ENCODE assay signal across 25 cellular contexts in the genomic region with DNA sequence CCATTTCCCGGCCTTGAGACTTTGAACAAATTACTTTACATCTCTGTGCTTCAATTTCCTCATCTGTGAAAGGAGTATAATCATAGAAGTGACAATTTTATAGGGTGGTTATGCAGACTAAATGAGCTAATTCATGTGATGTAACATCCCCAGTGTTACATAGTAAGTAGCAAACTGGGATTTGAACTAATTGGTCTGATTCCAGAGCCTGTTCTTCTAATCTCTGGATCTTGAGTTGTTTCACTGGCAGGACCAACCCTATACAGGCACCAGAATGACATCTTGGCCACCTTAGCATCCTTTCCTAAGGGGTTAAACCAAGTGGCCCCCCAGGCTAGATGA.
DNase-seq lines count a peak whose midpoint lies in the region; ATAC-seq, FAIRE-seq and TF ChIP-seq lines count a peak whose summit lies in the region.
"Had no signal": no experiment of that assay in that cellular context is flagged by ENCODE, and none has a peak within 500 bp of the region (broad histone marks: within the 10 kb centered on the region; RNA-seq: fewer than 3 reads in every experiment).

No MANE protein-coding gene starts in this region.

- in situ Hi-C loops in GM12878 (cut with MboI), result no loop called here
- in situ Hi-C loops in HepG2 (cut with HindIII; ENCODE audit: extremely low pct_ligation_motif_present, low pct_unique_long_range_greater_than_20kb), result no loop called here

- TF ChIP-seq CTCF in activated CD8-positive, alpha-beta T cell treated with anti-CD3 and anti-CD28 coated beads for 36 hours (IDR thresholded peaks at IDR 0.05), result no peak
- TF ChIP-seq CTCF in HEK293 (tag by site-specific recombination; IDR thresholded peaks at IDR 0.05) (no peak), GM12878 (IDR thresholded peaks at IDR 0.05 in 2 of 3, conservative IDR thresholded peaks at IDR 0.05 in 1 of 3; ENCODE audit: control insufficient read depth in 2 of 3, extremely low read depth in 1 of 3, insufficient read depth in 1 of 3, low read depth in 3 of 3, low read length in 3 of 3) (no peak), HepG2 (CRISPR knock-in tag; IDR thresholded peaks at IDR 0.05) (no peak)

- intact Hi-C loops in activated CD8-positive, alpha-beta T cell treated with anti-CD3 and anti-CD28 coated beads for 36 hours (cut with micrococcal nuclease), result no loop called here
- intact Hi-C loops in GM12878 (cut with micrococcal nuclease; ENCODE audit: unreplicated experiment), result no loop called here
- intact Hi-C loops in HepG2 (cut with micrococcal nuclease; ENCODE audit: unreplicated experiment), result no loop called here

- no peak for DNase-seq in activated CD8-positive, alpha-beta T cell treated with anti-CD3 and anti-CD28 coated beads for 36 hours
- DNase-seq in activated CD8-positive, alpha-beta T cell treated with anti-CD3 and anti-CD28 coated beads, Interleukin-2, amount 10 ng/mL, durations not matched to agents 7 days and 5 days, result no peak
- no peak for DNase-seq in CD4-positive, CD25-positive, alpha-beta regulatory T cell
- no peak for DNase-seq in GM12878 (ENCODE audit: low read depth, low spot score)
- DNase-seq in HepG2 (ENCODE audit: low spot score), result no peak
- DNase-seq in activated CD8-positive, alpha-beta memory T cell treated with anti-CD3 and anti-CD28 coated beads, Interleukin-2, amount 50 U/mL, for 48 hours, result no peak
- DNase-seq: CD4-positive, alpha-beta T cell; GOT3; KG1; MG63; NCI-H1105 treated with DMSO at 0.1 percent for 48 hours; NCI-H146; NCI-H1930; NCI-H2107; NCI-H524; NCI-H774; SIG-M5 had no signal

- H3K4me3 Mint-ChIP-seq in activated CD8-positive, alpha-beta T cell treated with anti-CD3 and anti-CD28 coated beads for 36 hours, result no peak overlapping the region
- no peak overlapping the region for H3K4me3 Mint-ChIP-seq in activated CD8-positive, alpha-beta T cell treated with anti-CD3 and anti-CD28 coated beads, Interleukin-2, amount 10 ng/mL, durations not matched to agents 7 days and 5 days
- no peak overlapping the region for H3K4me3 Mint-ChIP-seq in CD4-positive, CD25-positive, alpha-beta regulatory T cell
- H3K4me3 Mint-ChIP-seq: CD4-positive, alpha-beta T cell had no signal

- POLR2A ChIA-PET in activated CD8-positive, alpha-beta T cell treated with anti-CD3 and anti-CD28 coated beads for 36 hours (lab: Charles Lee), result no interaction called here
- POLR2A ChIA-PET in activated CD8-positive, alpha-beta T cell treated with anti-CD3 and anti-CD28 coated beads, Interleukin-2, amount 10 ng/mL, durations not matched to agents 7 days and 5 days (lab: Charles Lee), result interaction anchor here (0.6 to 1.2 kb wide), 4 partner anchors 17 to 314 kb away, joined by 3 read pairs; a partner anchor contains a TSS
- POLR2A ChIA-PET in HEK293 (lab: Yijun Ruan, JAX) (no interaction called here), GM12878 (lab: Charles Lee) (interaction anchor here (0.6 kb wide), 1 partner anchor 138 kb away, joined by 8 read pairs; no protein-coding TSS in a partner anchor), HepG2 (lab: Yijun Ruan, JAX) (no interaction called here)

- no peaks in the 10 kb centered on the region for H3K9me3 ChIP-seq in CD4-positive, CD25-positive, alpha-beta regulatory T cell (ENCODE audit: control insufficient read depth in 2 of 2, low read length in 2 of 2)
- H3K9me3 ChIP-seq in HEK293 (ENCODE audit: control insufficient read depth, insufficient read depth, low read depth, low read length) (no peaks in the 10 kb centered on the region), GM12878 (replicated peaks; ENCODE audit: control insufficient read depth, insufficient read depth, low read length) (no peaks in the 10 kb centered on the region; the same call in 2 of the 3 replicates), HepG2 (ENCODE audit: low read length) (no peaks in the 10 kb centered on the region)
- H3K9me3 ChIP-seq: BLaER1, HAP-1, MG63 had no signal

- RAD21 ChIA-PET in GM12878 (lab: Charles Lee; ENCODE audit: unreplicated experiment), result no interaction called here

- BruUV-seq in GM12878 (replicated peaks; lab: Mats Ljungman, UMichigan) (no TSS peak), HepG2 (replicated peaks; lab: Mats Ljungman, UMichigan) (no TSS peak)

- peaks cover 24% of the 10 kb centered on the region for H3K36me3 Mint-ChIP-seq in activated CD8-positive, alpha-beta T cell treated with anti-CD3 and anti-CD28 coated beads for 36 hours (ENCODE audit: low read depth)
- peaks cover 20% of the 10 kb centered on the region for H3K36me3 Mint-ChIP-seq in activated CD8-positive, alpha-beta T cell treated with anti-CD3 and anti-CD28 coated beads, Interleukin-2, amount 10 ng/mL, durations not matched to agents 7 days and 5 days (ENCODE audit: low read depth)
- peaks cover 23% of the 10 kb centered on the region for H3K36me3 Mint-ChIP-seq in CD4-positive, CD25-positive, alpha-beta regulatory T cell

- no peaks in the 10 kb centered on the region for H3K9me3 Mint-ChIP-seq in activated CD8-positive, alpha-beta T cell treated with anti-CD3 and anti-CD28 coated beads for 36 hours
- H3K9me3 Mint-ChIP-seq in activated CD8-positive, alpha-beta T cell treated with anti-CD3 and anti-CD28 coated beads, Interleukin-2, amount 10 ng/mL, durations not matched to agents 7 days and 5 days (ENCODE audit: insufficient read depth), result no peaks in the 10 kb centered on the region
- no peaks in the 10 kb centered on the region for H3K9me3 Mint-ChIP-seq in CD4-positive, CD25-positive, alpha-beta regulatory T cell
- H3K9me3 Mint-ChIP-seq: CD4-positive, alpha-beta T cell had no signal

- H3K36me3 ChIP-seq in CD4-positive, CD25-positive, alpha-beta regulatory T cell (ENCODE audit: control insufficient read depth, insufficient read depth, low read length), result peaks cover 37% of the 10 kb centered on the region
- H3K36me3 ChIP-seq in HEK293 (ENCODE audit: control insufficient read depth in 2 of 2, insufficient read depth in 1 of 2, low read length in 2 of 2), result peaks cover 13 to 35% of the 10 kb centered on the region in 2 experiments; a peak in 2 of 3 replicates
- H3K36me3 ChIP-seq in GM12878 (ENCODE audit: control insufficient read depth in 2 of 2, insufficient read depth in 2 of 2, low read length in 1 of 2), result peaks cover 2 to 8% of the 10 kb centered on the region in 2 experiments; a peak in 2 of 4 replicates
- H3K36me3 ChIP-seq in HepG2 (replicated peaks in 1 of 2; ENCODE audit: control insufficient read depth in 1 of 2, insufficient read depth in 2 of 2, low read length in 2 of 2), result peaks cover 2 to 20% of the 10 kb centered on the region in 2 experiments; a peak in 3 of 5 replicates

- FAIRE-seq in GM12878 (lab: Jason Lieb, UNC) (no peak), HepG2 (lab: Jason Lieb, UNC) (no peak)
- FAIRE-seq: A204.1, D721Med, RCC 7860 had no signal

- ATAC-seq in activated CD8-positive, alpha-beta T cell treated with anti-CD3 and anti-CD28 coated beads for 36 hours, result peak; percentile 24
- no peak for ATAC-seq in activated CD8-positive, alpha-beta T cell treated with anti-CD3 and anti-CD28 coated beads, Interleukin-2, amount 10 ng/mL, durations not matched to agents 7 days and 5 days
- ATAC-seq in CD4-positive, CD25-positive, alpha-beta regulatory T cell (ENCODE audit: low read depth in 2 of 2), result no peak
- ATAC-seq in GM12878, result no peak; the same call in 2 of the 3 replicates
- no peak for ATAC-seq in HepG2
- no peak for ATAC-seq in HG03175 (IDR thresholded peaks at IDR 0.05; ENCODE audit: unreplicated experiment)

- H3K9ac ChIP-seq in GM12878 (ENCODE audit: control insufficient read depth, insufficient read depth, low read length) (no peak overlapping the region), HepG2 (ENCODE audit: insufficient read depth, low read depth, low read length) (no peak overlapping the region)
- H3K9ac ChIP-seq: BLaER1 had no signal

- WGBS in GM12878 (ENCODE audit: insufficient coverage, insufficient replicate concordance, low lambda C conversion rate, missing lambda C conversion rate), result 48% methylated on average over 1 of the region's 1 CpG
- 94% methylated on average over 1 of the region's 1 CpG for WGBS in HepG2 (ENCODE audit: low lambda C conversion rate)

- H3K4me1 ChIP-seq in CD4-positive, CD25-positive, alpha-beta regulatory T cell (ENCODE audit: control insufficient read depth, insufficient read depth, low read length, poor library complexity, severe bottlenecking), result peaks cover 10% of the 10 kb centered on the region
- H3K4me1 ChIP-seq in HEK293 (ENCODE audit: control insufficient read depth, insufficient read depth, low read length) (no peaks in the 10 kb centered on the region), GM12878 (ENCODE audit: control insufficient read depth, insufficient read depth, low read length) (peaks cover 13% of the 10 kb centered on the region), HepG2 (ENCODE audit: insufficient read depth, low read length) (peaks cover 12% of the 10 kb centered on the region)
- H3K4me1 ChIP-seq: BLaER1, HAP-1 had no signal

- SMC1A ChIA-PET in GM12878 (lab: Charles Lee; ENCODE audit: uncharacterized antibody, unreplicated experiment), result interaction anchor here (1.2 kb wide), 2 partner anchors 10 to 21 kb away, joined by 3 to 5 read pairs; no protein-coding TSS in a partner anchor

- CTCF ChIA-PET in activated CD8-positive, alpha-beta T cell treated with anti-CD3 and anti-CD28 coated beads for 36 hours (lab: Charles Lee), result interaction anchor here (1.1 kb wide), 1 partner anchor 21 kb away, joined by 4 read pairs; no protein-coding TSS in a partner anchor
- CTCF ChIA-PET in activated CD8-positive, alpha-beta T cell treated with anti-CD3 and anti-CD28 coated beads, Interleukin-2, amount 10 ng/mL, durations not matched to agents 7 days and 5 days (lab: Charles Lee), result interaction anchor here (0.8 to 1.0 kb wide), 2 partner anchors 14 to 21 kb away, joined by 3 to 6 read pairs; no protein-coding TSS in a partner anchor
- CTCF ChIA-PET in HEK293 (lab: Yijun Ruan, JAX), result no interaction called here
- CTCF ChIA-PET in GM12878 (lab: Yijun Ruan, JAX), result interaction anchor here (1.0 kb wide), 1 partner anchor 20 kb away, joined by 3 read pairs; no protein-coding TSS in a partner anchor
- CTCF ChIA-PET in HepG2 (lab: Yijun Ruan, JAX; ENCODE audit: low intra/inter-chr PET ratio, low total read pairs), result no interaction called here

- no peak overlapping the region for H3K27ac Mint-ChIP-seq in activated CD8-positive, alpha-beta T cell treated with anti-CD3 and anti-CD28 coated beads for 36 hours
- H3K27ac Mint-ChIP-seq in activated CD8-positive, alpha-beta T cell treated with anti-CD3 and anti-CD28 coated beads, Interleukin-2, amount 10 ng/mL, durations not matched to agents 7 days and 5 days, result no peak overlapping the region
- H3K27ac Mint-ChIP-seq in CD4-positive, CD25-positive, alpha-beta regulatory T cell, result peak overlapping the region in 2 of 3 donors; percentile 1 to 70
- H3K27ac Mint-ChIP-seq: CD4-positive, alpha-beta T cell had no signal

- H2AFZ ChIP-seq in GM12878 (ENCODE audit: control insufficient read depth, low read depth, low read length) (no peak overlapping the region), HepG2 (ENCODE audit: low read length) (no peak overlapping the region)

- no peak overlapping the region for H3K27ac ChIP-seq in CD4-positive, CD25-positive, alpha-beta regulatory T cell (ENCODE audit: insufficient read depth, low read length, poor library complexity, severe bottlenecking)
- no peak overlapping the region for H3K27ac ChIP-seq in HEK293 (ENCODE audit: extremely low read depth, low read depth, low read length)
- peak overlapping the region; percentile 25; the same call in 1 of the 2 replicates for H3K27ac ChIP-seq in GM12878 (ENCODE audit: control insufficient read depth, insufficient read depth)
- H3K27ac ChIP-seq in HepG2 (ENCODE audit: extremely low read length, insufficient read depth, low read length), result no peak overlapping the region
- H3K27ac ChIP-seq: BLaER1, SK-N-MC had no signal

- H3K27me3 Mint-ChIP-seq in activated CD8-positive, alpha-beta T cell treated with anti-CD3 and anti-CD28 coated beads for 36 hours, result no peaks in the 10 kb centered on the region
- H3K27me3 Mint-ChIP-seq in activated CD8-positive, alpha-beta T cell treated with anti-CD3 and anti-CD28 coated beads, Interleukin-2, amount 10 ng/mL, durations not matched to agents 7 days and 5 days (ENCODE audit: low read depth), result no peaks in the 10 kb centered on the region
- no peaks in the 10 kb centered on the region for H3K27me3 Mint-ChIP-seq in CD4-positive, CD25-positive, alpha-beta regulatory T cell
- H3K27me3 Mint-ChIP-seq: CD4-positive, alpha-beta T cell had no signal

- H3K4me2 ChIP-seq in GM12878 (ENCODE audit: control insufficient read depth, insufficient read depth) (no peak overlapping the region), HepG2 (ENCODE audit: low read depth, low read length) (no peak overlapping the region)
- H3K4me2 ChIP-seq: BLaER1 had no signal

- TF ChIP-seq POLR2A in GM12878 (IDR thresholded peaks at IDR 0.05; ENCODE audit: low read depth, low read length), result no peak
- TF ChIP-seq POLR2A in HepG2 (IDR thresholded peaks at IDR 0.05; ENCODE audit: insufficient read depth in 1 of 2, low read depth in 2 of 2, low read length in 2 of 2), result no peak

- TF ChIP-seq RAD21 in GM12878 (IDR thresholded peaks at IDR 0.05; ENCODE audit: insufficient read depth, low read depth, low read length) (no peak), HepG2 (CRISPR knock-in tag; IDR thresholded peaks at IDR 0.05) (no peak)

- H4K20me1 ChIP-seq in GM12878 (ENCODE audit: control insufficient read depth, insufficient read depth), result no peaks in the 10 kb centered on the region
- H4K20me1 ChIP-seq in HepG2 (ENCODE audit: insufficient read depth, low read length), result no peaks in the 10 kb centered on the region

- TF ChIP-seq EP300 in GM12878 (IDR thresholded peaks at IDR 0.05; ENCODE audit: borderline replicate concordance in 1 of 2, control insufficient read depth in 1 of 2, low read depth in 2 of 2, low read length in 2 of 2) (no peak), HepG2 (IDR thresholded peaks at IDR 0.05; ENCODE audit: low read depth in 2 of 2, low read length in 2 of 2) (no peak), HepG2 (CRISPR knock-in tag; IDR thresholded peaks at IDR 0.05; ENCODE audit: borderline replicate concordance) (no peak)

- peaks cover 26% of the 10 kb centered on the region for H3K4me1 Mint-ChIP-seq in activated CD8-positive, alpha-beta T cell treated with anti-CD3 and anti-CD28 coated beads for 36 hours (ENCODE audit: low read depth)
- H3K4me1 Mint-ChIP-seq in activated CD8-positive, alpha-beta T cell treated with anti-CD3 and anti-CD28 coated beads, Interleukin-2, amount 10 ng/mL, durations not matched to agents 7 days and 5 days (ENCODE audit: low read depth), result peaks cover 25% of the 10 kb centered on the region
- H3K4me1 Mint-ChIP-seq in CD4-positive, CD25-positive, alpha-beta regulatory T cell, result peaks cover 19 to 26% (median 22%) of the 10 kb centered on the region in 4 donors

- no peaks in the 10 kb centered on the region for H3K27me3 ChIP-seq in CD4-positive, CD25-positive, alpha-beta regulatory T cell (ENCODE audit: control insufficient read depth, insufficient read depth, low read length)
- H3K27me3 ChIP-seq in GM12878 (replicated peaks in 1 of 2; ENCODE audit: control insufficient read depth in 2 of 2, insufficient read depth in 2 of 2, low read length in 1 of 2), result no peaks in the 10 kb centered on the region
- H3K27me3 ChIP-seq in HepG2 (ENCODE audit: control insufficient read depth in 1 of 2, insufficient read depth in 2 of 2, low read length in 2 of 2), result no peaks in the 10 kb centered on the region
- H3K27me3 ChIP-seq: BLaER1, MG63 had no signal

- H3K4me3 ChIP-seq in CD4-positive, CD25-positive, alpha-beta regulatory T cell (ENCODE audit: low read depth, low read length), result no peak overlapping the region
- H3K4me3 ChIP-seq in HEK293 (ENCODE audit: low read depth, low read length) (no peak overlapping the region), GM12878 (no peak overlapping the region), HepG2 (replicated peaks in 1 of 3; ENCODE audit: insufficient read depth in 1 of 3, low read depth in 2 of 3, low read length in 3 of 3) (no peak overlapping the region)
- H3K4me3 ChIP-seq: BLaER1, HAP-1, MG63, SK-N-MC had no signal

- H3K79me2 ChIP-seq in GM12878 (ENCODE audit: control insufficient read depth, insufficient read depth, low read length) (no peaks in the 10 kb centered on the region), HepG2 (ENCODE audit: insufficient read depth, low read length) (no peaks in the 10 kb centered on the region)

Comparison
In these comparisons a context has a peak if more than half of its experiments do, and no peak if none do; other contexts are left out.
1. POLR2A ChIA-PET loops: an anchor here in activated CD8-positive, alpha-beta T cell treated with anti-CD3 and anti-CD28 coated beads, Interleukin-2, amount 10 ng/mL, durations not matched to agents 7 days and 5 days (0.6 to 1.2 kb wide) and GM12878 (0.6 kb wide); none called in activated CD8-positive, alpha-beta T cell treated with anti-CD3 and anti-CD28 coated beads for 36 hours, HEK293 and HepG2.
2. H3K27ac Mint-ChIP-seq: peak in CD4-positive, CD25-positive, alpha-beta regulatory T cell (2 of 3); none in activated CD8-positive, alpha-beta T cell treated with anti-CD3 and anti-CD28 coated beads for 36 hours (single experiment) and activated CD8-positive, alpha-beta T cell treated with anti-CD3 and anti-CD28 coated beads, Interleukin-2, amount 10 ng/mL, durations not matched to agents 7 days and 5 days (single experiment).
3. CTCF ChIA-PET loops: an anchor here in activated CD8-positive, alpha-beta T cell treated with anti-CD3 and anti-CD28 coated beads for 36 hours (1.1 kb wide), activated CD8-positive, alpha-beta T cell treated with anti-CD3 and anti-CD28 coated beads, Interleukin-2, amount 10 ng/mL, durations not matched to agents 7 days and 5 days (0.8 to 1.0 kb wide) and GM12878 (1.0 kb wide); none called in HEK293 and HepG2.